18 cellular contexts compared by ENCODE assay signal in genomic region chr9:89501311-89501898, GRCh38. TPM values are rescaled to one million over a fixed set of nuclear protein-coding genes. Genes with fewer than 3 reads are reported as not detected.
DNase-seq lines count a peak whose midpoint lies in the region; ATAC-seq and TF ChIP-seq lines count a peak whose summit lies in the region.
"Had no signal": no experiment of that assay in that cellular context is flagged by ENCODE, and none has a peak within 500 bp of the region (broad histone marks: within the 10 kb centered on the region; RNA-seq: fewer than 3 reads in every experiment).

No MANE protein-coding gene starts in this region.

- H3K36me3 ChIP-seq in gastrocnemius medialis, result no peaks in the 10 kb centered on the region
- H3K36me3 ChIP-seq: MG63 had no signal

- H3K9me3 Mint-ChIP-seq in stimulated activated naive CD8-positive, alpha-beta T cell treated with anti-CD3 and anti-CD28 coated beads, Interleukin-15, Interleukin-2, amounts not matched to agents 100 ng/mL and 50 ng/mL, for 24 hours, result no peaks in the 10 kb centered on the region
- no peaks in the 10 kb centered on the region for H3K9me3 Mint-ChIP-seq in activated T-helper 1 cell treated with anti-CD3 and anti-CD28 coated beads, Interleukin-12 subunit alpha, Interleukin-12 subunit beta, Interleukin-2, Interleukin-4 antibody, amounts not matched to agents 30 ng/mL and 10 ng/mL and 1 ng/mL, durations not matched to agents 14 hours and 24 hours and 36 hours
- H3K9me3 Mint-ChIP-seq in naive thymus-derived CD8-positive, alpha-beta T cell, result peaks cover 0 to 2% (median 0%) of the 10 kb centered on the region in 9 donors
- H3K9me3 Mint-ChIP-seq in progenitor cell of endocrine pancreas (ENCODE audit: low read depth), result no peaks in the 10 kb centered on the region
- H3K9me3 Mint-ChIP-seq: naive B cell had no signal

- TF ChIP-seq POLR2A in gastrocnemius medialis (IDR thresholded peaks at IDR 0.05), result no peak

- POLR2A ChIA-PET in naive thymus-derived CD8-positive, alpha-beta T cell (lab: Charles Lee), result interaction anchor here (0.9 to 6.2 kb wide), 13 partner anchors 9 to 57 kb away, joined by 3 to 63 read pairs (median 5); no protein-coding TSS in a partner anchor

- no peak for TF ChIP-seq CTCF in progenitor cell of endocrine pancreas (IDR thresholded peaks at IDR 0.05; ENCODE audit: unreplicated experiment)
- TF ChIP-seq CTCF in gastrocnemius medialis (IDR thresholded peaks at IDR 0.05 in 4 of 5, conservative IDR thresholded peaks at IDR 0.05 in 1 of 5), result no peak

- H3K4me1 ChIP-seq in gastrocnemius medialis, result peaks cover 8 to 13% of the 10 kb centered on the region in 2 donors

- H3K27me3 Mint-ChIP-seq in stimulated activated naive CD8-positive, alpha-beta T cell treated with anti-CD3 and anti-CD28 coated beads, Interleukin-15, Interleukin-2, amounts not matched to agents 100 ng/mL and 50 ng/mL, for 24 hours, result no peaks in the 10 kb centered on the region
- H3K27me3 Mint-ChIP-seq in activated T-helper 1 cell treated with anti-CD3 and anti-CD28 coated beads, Interleukin-12 subunit alpha, Interleukin-12 subunit beta, Interleukin-2, Interleukin-4 antibody, amounts not matched to agents 30 ng/mL and 10 ng/mL and 1 ng/mL, durations not matched to agents 14 hours and 24 hours and 36 hours (ENCODE audit: insufficient read depth), result no peaks in the 10 kb centered on the region
- no peaks in the 10 kb centered on the region for H3K27me3 Mint-ChIP-seq in naive thymus-derived CD8-positive, alpha-beta T cell
- H3K27me3 Mint-ChIP-seq in progenitor cell of endocrine pancreas, result peaks cover 10% of the 10 kb centered on the region
- H3K27me3 Mint-ChIP-seq: naive B cell had no signal

- intact Hi-C loops in activated T-helper 1 cell treated with anti-CD3 and anti-CD28 coated beads, Interleukin-12 subunit alpha, Interleukin-12 subunit beta, Interleukin-2, Interleukin-4 antibody, amounts not matched to agents 30 ng/mL and 10 ng/mL and 1 ng/mL, durations not matched to agents 14 hours and 24 hours and 36 hours (cut with micrococcal nuclease), result no loop called here
- intact Hi-C loops in gastrocnemius medialis (cut with DNase I; ENCODE audit: low total_unique reads), result loop anchor here (5.0 kb wide), 1 partner anchor 251 kb away; no protein-coding TSS in a partner anchor

- H3K27ac Mint-ChIP-seq in stimulated activated naive CD8-positive, alpha-beta T cell treated with anti-CD3 and anti-CD28 coated beads, Interleukin-15, Interleukin-2, amounts not matched to agents 100 ng/mL and 50 ng/mL, for 24 hours, result peak overlapping the region; percentile 88
- peak overlapping the region; percentile 86 for H3K27ac Mint-ChIP-seq in activated T-helper 1 cell treated with anti-CD3 and anti-CD28 coated beads, Interleukin-12 subunit alpha, Interleukin-12 subunit beta, Interleukin-2, Interleukin-4 antibody, amounts not matched to agents 30 ng/mL and 10 ng/mL and 1 ng/mL, durations not matched to agents 14 hours and 24 hours and 36 hours
- H3K27ac Mint-ChIP-seq in naive thymus-derived CD8-positive, alpha-beta T cell, result peak overlapping the region; percentile 16 to 95 (median 92)
- H3K27ac Mint-ChIP-seq in progenitor cell of endocrine pancreas, result no peak overlapping the region

- no peaks in the 10 kb centered on the region for H3K27me3 ChIP-seq in gastrocnemius medialis
- H3K27me3 ChIP-seq: body of pancreas, MG63 had no signal

- DNase-seq in stimulated activated naive CD8-positive, alpha-beta T cell treated with anti-CD3 and anti-CD28 coated beads, Interleukin-15, Interleukin-2, amounts not matched to agents 100 U/mL and 50 U/mL, for 24 hours, result no peak
- no peak for DNase-seq in activated T-helper 1 cell treated with anti-CD3 and anti-CD28 coated beads, Interleukin-12 subunit alpha, Interleukin-12 subunit beta, Interleukin-2, Interleukin-4 antibody, amounts not matched to agents 30 ng/mL and 10 ng/mL and 1 ng/mL, durations not matched to agents 14 hours and 24 hours and 36 hours (ENCODE audit: low spot score)
- no peak for DNase-seq in naive thymus-derived CD8-positive, alpha-beta T cell
- DNase-seq in HT-29 (ENCODE audit: low spot score), result no peak
- DNase-seq in progenitor cell of endocrine pancreas (ENCODE audit: low spot score, unreplicated experiment), result no peak
- DNase-seq in gastrocnemius medialis, result no peak
- DNase-seq in NCI-H748 treated with DMSO at 0.1 percent for 48 hours (lab: John Stamatoyannopoulos, UW), result no peak
- DNase-seq: activated CD4-positive, alpha-beta T cell treated with anti-CD3 and anti-CD28 coated beads for 1 hour; body of pancreas; dermis blood vessel endothelial cell; MG63; naive B cell; NCI-H1694 treated with DMSO at 0.1 percent for 48 hours; NCI-H446 had no signal

- no peaks in the 10 kb centered on the region for H3K9me3 ChIP-seq in gastrocnemius medialis
- H3K9me3 ChIP-seq: body of pancreas, MG63 had no signal

- H3K4me3 ChIP-seq in gastrocnemius medialis, result no peak overlapping the region
- H3K4me3 ChIP-seq: body of pancreas, MG63 had no signal

- no peak for ATAC-seq in stimulated activated naive CD8-positive, alpha-beta T cell treated with anti-CD3 and anti-CD28 coated beads, Interleukin-15, Interleukin-2, amounts not matched to agents 100 U/mL and 50 U/mL, for 24 hours
- peak in 1 of 2 donors; percentile 3 for ATAC-seq in naive thymus-derived CD8-positive, alpha-beta T cell
- no peak for ATAC-seq in gastrocnemius medialis
- ATAC-seq: body of pancreas, esophagus mucosa, HCT116, Right ventricle myocardium inferior had no signal

- no peak overlapping the region for H3K4me3 Mint-ChIP-seq in stimulated activated naive CD8-positive, alpha-beta T cell treated with anti-CD3 and anti-CD28 coated beads, Interleukin-15, Interleukin-2, amounts not matched to agents 100 ng/mL and 50 ng/mL, for 24 hours
- peak overlapping the region; percentile 49 for H3K4me3 Mint-ChIP-seq in activated T-helper 1 cell treated with anti-CD3 and anti-CD28 coated beads, Interleukin-12 subunit alpha, Interleukin-12 subunit beta, Interleukin-2, Interleukin-4 antibody, amounts not matched to agents 30 ng/mL and 10 ng/mL and 1 ng/mL, durations not matched to agents 14 hours and 24 hours and 36 hours
- peak overlapping the region; percentile 5 to 81 (median 50) for H3K4me3 Mint-ChIP-seq in naive thymus-derived CD8-positive, alpha-beta T cell
- H3K4me3 Mint-ChIP-seq in progenitor cell of endocrine pancreas (ENCODE audit: low read depth), result no peak overlapping the region

- no peak overlapping the region for H3K27ac ChIP-seq in gastrocnemius medialis
- H3K27ac ChIP-seq: body of pancreas had no signal

- in situ Hi-C loops in gastrocnemius medialis (cut with MboI; ENCODE audit: low sequenced_read_pairs in 4 of 4), result no loop called here

- H3K36me3 Mint-ChIP-seq in stimulated activated naive CD8-positive, alpha-beta T cell treated with anti-CD3 and anti-CD28 coated beads, Interleukin-15, Interleukin-2, amounts not matched to agents 100 ng/mL and 50 ng/mL, for 24 hours (ENCODE audit: low read depth), result peaks cover 8% of the 10 kb centered on the region
- H3K36me3 Mint-ChIP-seq in activated T-helper 1 cell treated with anti-CD3 and anti-CD28 coated beads, Interleukin-12 subunit alpha, Interleukin-12 subunit beta, Interleukin-2, Interleukin-4 antibody, amounts not matched to agents 30 ng/mL and 10 ng/mL and 1 ng/mL, durations not matched to agents 14 hours and 24 hours and 36 hours (ENCODE audit: low read depth), result peaks cover 7% of the 10 kb centered on the region
- no peaks in the 10 kb centered on the region for H3K36me3 Mint-ChIP-seq in naive thymus-derived CD8-positive, alpha-beta T cell
- no peaks in the 10 kb centered on the region for H3K36me3 Mint-ChIP-seq in progenitor cell of endocrine pancreas (ENCODE audit: insufficient read depth)
- H3K36me3 Mint-ChIP-seq: naive B cell had no signal

- H3K4me1 Mint-ChIP-seq in stimulated activated naive CD8-positive, alpha-beta T cell treated with anti-CD3 and anti-CD28 coated beads, Interleukin-15, Interleukin-2, amounts not matched to agents 100 ng/mL and 50 ng/mL, for 24 hours (ENCODE audit: low read depth), result peaks cover 71% of the 10 kb centered on the region
- peaks cover 68% of the 10 kb centered on the region for H3K4me1 Mint-ChIP-seq in activated T-helper 1 cell treated with anti-CD3 and anti-CD28 coated beads, Interleukin-12 subunit alpha, Interleukin-12 subunit beta, Interleukin-2, Interleukin-4 antibody, amounts not matched to agents 30 ng/mL and 10 ng/mL and 1 ng/mL, durations not matched to agents 14 hours and 24 hours and 36 hours (ENCODE audit: low read depth)
- H3K4me1 Mint-ChIP-seq in naive thymus-derived CD8-positive, alpha-beta T cell, result peaks cover 47 to 85% (median 84%) of the 10 kb centered on the region in 4 donors
- peaks cover 11% of the 10 kb centered on the region for H3K4me1 Mint-ChIP-seq in progenitor cell of endocrine pancreas (ENCODE audit: low read depth)

RNA-seq across cellular contexts. Expression of gene SEMA4D, which starts 3.5 kb away (rescaled TPM):
- 388 and 411 TPM in 2 replicates for total RNA-seq in activated T-helper 1 cell treated with anti-CD3 and anti-CD28 coated beads, Interleukin-12 subunit alpha, Interleukin-12 subunit beta, Interleukin-2, Interleukin-4 antibody, amounts not matched to agents 30 ng/mL and 10 ng/mL and 1 ng/mL, durations not matched to agents 14 hours and 24 hours and 36 hours
- 100 to 1,000 TPM; 565 to 573 TPM for total RNA-seq in naive thymus-derived CD8-positive, alpha-beta T cell
- 100 to 1,000 TPM; 154 to 359 (median 176) TPM for polyA plus RNA-seq in naive thymus-derived CD8-positive, alpha-beta T cell
- total RNA-seq in HT-29 (2014; rRNA removed; shearing (Covaris generic)), result 13.2 and 18.5 TPM in 2 replicates
- 63.1 and 65.3 TPM in 2 replicates for total RNA-seq in progenitor cell of endocrine pancreas
- 10 to 100 TPM; 23.6 to 77.0 (median 41.3) TPM for total RNA-seq in gastrocnemius medialis

Comparison
In these comparisons a context has a peak if more than half of its experiments do, and no peak if none do; other contexts are left out.
1. H3K4me3 Mint-ChIP-seq: peak in activated T-helper 1 cell treated with anti-CD3 and anti-CD28 coated beads, Interleukin-12 subunit alpha, Interleukin-12 subunit beta, Interleukin-2, Interleukin-4 antibody, amounts not matched to agents 30 ng/mL and 10 ng/mL and 1 ng/mL, durations not matched to agents 14 hours and 24 hours and 36 hours (single experiment) and naive thymus-derived CD8-positive, alpha-beta T cell (10 of 10); none in stimulated activated naive CD8-positive, alpha-beta T cell treated with anti-CD3 and anti-CD28 coated beads, Interleukin-15, Interleukin-2, amounts not matched to agents 100 ng/mL and 50 ng/mL, for 24 hours (single experiment) and progenitor cell of endocrine pancreas (single experiment).